ENCODE assay signal across 20 cellular contexts in genomic region chr19:49407482-49408015, GRCh38. TPM values are rescaled to one million over a fixed set of nuclear protein-coding genes. Genes with fewer than 3 reads are reported as not detected.
DNase-seq lines count a peak whose midpoint lies in the region; ATAC-seq and TF ChIP-seq lines count a peak whose summit lies in the region.
"Had no signal": no experiment of that assay in that cellular context is flagged by ENCODE, and none has a peak within 500 bp of the region (broad histone marks: within the 10 kb centered on the region; RNA-seq: fewer than 3 reads in every experiment).

No MANE protein-coding gene starts in this region.

- POLR2A ChIA-PET in HEK293 (lab: Yijun Ruan, JAX), result interaction anchor here (0.9 kb wide), 1 partner anchor 13 kb away, joined by 3 read pairs; no protein-coding TSS in a partner anchor

- peaks cover 62% of the 10 kb centered on the region for H3K4me1 Mint-ChIP-seq in activated T-cell treated with anti-CD3 and anti-CD28 coated beads, Interleukin-2, amount 50 U/mL, for 4 hours (ENCODE audit: low read depth)
- peaks cover 61% of the 10 kb centered on the region for H3K4me1 Mint-ChIP-seq in activated T-cell treated with anti-CD3 and anti-CD28 coated beads, Interleukin-2, amount 50 U/mL, for 24 hours (ENCODE audit: low read depth)
- peaks cover 15% of the 10 kb centered on the region for H3K4me1 Mint-ChIP-seq in glutamatergic neuron (ENCODE audit: low read depth, unreplicated experiment)
- H3K4me1 Mint-ChIP-seq in stimulated activated memory B cell treated with anti-CD40 and anti-IgM and Interleukin-4, amounts not matched to agents 10 μg/mL and 1 μg/mL and 100 μg/mL, for 72 hours, result peaks cover 69% of the 10 kb centered on the region

- peak; percentile 63 to 68 for ATAC-seq in activated T-cell treated with anti-CD3 and anti-CD28 coated beads, Interleukin-2, amount 50 U/mL, for 4 hours
- no peak for ATAC-seq in stimulated activated memory B cell treated with anti-CD40 and anti-IgM and Interleukin-4, amounts not matched to agents 10 μg/mL and 1 μg/mL and 100 μg/mL, for 72 hours
- ATAC-seq: A549 had no signal

- H3K9me3 Mint-ChIP-seq in activated T-cell treated with anti-CD3 and anti-CD28 coated beads, Interleukin-2, amount 50 U/mL, for 4 hours, result no peaks in the 10 kb centered on the region
- no peaks in the 10 kb centered on the region for H3K9me3 Mint-ChIP-seq in activated T-cell treated with anti-CD3 and anti-CD28 coated beads, Interleukin-2, amount 50 U/mL, for 24 hours
- H3K9me3 Mint-ChIP-seq in glutamatergic neuron (ENCODE audit: unreplicated experiment), result no peaks in the 10 kb centered on the region
- peaks cover 4% of the 10 kb centered on the region for H3K9me3 Mint-ChIP-seq in stimulated activated memory B cell treated with anti-CD40 and anti-IgM and Interleukin-4, amounts not matched to agents 10 μg/mL and 1 μg/mL and 100 μg/mL, for 72 hours
- H3K9me3 Mint-ChIP-seq: HFFc6 had no signal

- DNase-seq in activated T-cell treated with anti-CD3 and anti-CD28 coated beads, Interleukin-2, amount 50 U/mL, for 4 hours, result no peak
- DNase-seq in activated T-cell treated with anti-CD3 and anti-CD28 coated beads, Interleukin-2, amount 50 U/mL, for 24 hours, result no peak
- no peak for DNase-seq in glutamatergic neuron
- DNase-seq in NCI-H187 treated with DMSO at 0.1 percent for 48 hours (lab: John Stamatoyannopoulos, UW), result no peak
- no peak for DNase-seq in NCI-H146 treated with DMSO at 0.1 percent for 48 hours (lab: John Stamatoyannopoulos, UW; ENCODE audit: unreplicated experiment)
- DNase-seq in dedifferentiated amniotic fluid mesenchymal stem cell (ENCODE audit: extremely low spot score), result no peak
- DNase-seq: Calu3, DMS53, HFFc6, NCI-H1048, NCI-H1436 treated with DMSO at 0.1 percent for 48 hours, NCI-H345, NCI-H69 had no signal

- CTCF ChIA-PET in HEK293 (lab: Yijun Ruan, JAX), result interaction anchor here (1.0 to 1.6 kb wide), 2 partner anchors 8 to 66 kb away, joined by 3 to 4 read pairs; no protein-coding TSS in a partner anchor

- peaks cover 10% of the 10 kb centered on the region for H3K4me1 ChIP-seq in HEK293 (ENCODE audit: control insufficient read depth, insufficient read depth, low read length)
- H3K4me1 ChIP-seq: A549 had no signal

- no peak overlapping the region for H3K4me3 ChIP-seq in HEK293 (ENCODE audit: low read depth, low read length)
- H3K4me3 ChIP-seq: A549 had no signal

- TF ChIP-seq CTCF in HEK293 (tag by site-specific recombination; IDR thresholded peaks at IDR 0.05) (no peak), glutamatergic neuron (IDR thresholded peaks at IDR 0.05; ENCODE audit: partially characterized antibody, unreplicated experiment) (no peak)

- no peaks in the 10 kb centered on the region for H3K9me3 ChIP-seq in HEK293 (ENCODE audit: control insufficient read depth, insufficient read depth, low read depth, low read length)
- H3K9me3 ChIP-seq: A549 had no signal

- no peaks in the 10 kb centered on the region for H3K27me3 Mint-ChIP-seq in activated T-cell treated with anti-CD3 and anti-CD28 coated beads, Interleukin-2, amount 50 U/mL, for 4 hours (ENCODE audit: low read depth)
- H3K27me3 Mint-ChIP-seq in activated T-cell treated with anti-CD3 and anti-CD28 coated beads, Interleukin-2, amount 50 U/mL, for 24 hours, result no peaks in the 10 kb centered on the region
- peaks cover 12% of the 10 kb centered on the region for H3K27me3 Mint-ChIP-seq in glutamatergic neuron (ENCODE audit: unreplicated experiment)
- H3K27me3 Mint-ChIP-seq in stimulated activated memory B cell treated with anti-CD40 and anti-IgM and Interleukin-4, amounts not matched to agents 10 μg/mL and 1 μg/mL and 100 μg/mL, for 72 hours, result no peaks in the 10 kb centered on the region

- no peak overlapping the region for H3K4me3 Mint-ChIP-seq in activated T-cell treated with anti-CD3 and anti-CD28 coated beads, Interleukin-2, amount 50 U/mL, for 4 hours
- no peak overlapping the region for H3K4me3 Mint-ChIP-seq in activated T-cell treated with anti-CD3 and anti-CD28 coated beads, Interleukin-2, amount 50 U/mL, for 24 hours
- peak overlapping the region; percentile 4 for H3K4me3 Mint-ChIP-seq in glutamatergic neuron (ENCODE audit: unreplicated experiment)
- H3K4me3 Mint-ChIP-seq in stimulated activated memory B cell treated with anti-CD40 and anti-IgM and Interleukin-4, amounts not matched to agents 10 μg/mL and 1 μg/mL and 100 μg/mL, for 72 hours, result no peak overlapping the region
- H3K4me3 Mint-ChIP-seq: HFFc6 had no signal

- H3K27ac Mint-ChIP-seq in activated T-cell treated with anti-CD3 and anti-CD28 coated beads, Interleukin-2, amount 50 U/mL, for 24 hours, result no peak overlapping the region
- no peak overlapping the region for H3K27ac Mint-ChIP-seq in glutamatergic neuron (ENCODE audit: unreplicated experiment)
- H3K27ac Mint-ChIP-seq in stimulated activated memory B cell treated with anti-CD40 and anti-IgM and Interleukin-4, amounts not matched to agents 10 μg/mL and 1 μg/mL and 100 μg/mL, for 72 hours, result peak overlapping the region; percentile 92
- H3K27ac Mint-ChIP-seq: HFFc6 had no signal

- H3K27ac ChIP-seq in HEK293 (ENCODE audit: extremely low read depth, low read depth, low read length), result no peak overlapping the region
- H3K27ac ChIP-seq: A549, KMS-11 had no signal

- no peaks in the 10 kb centered on the region for H3K36me3 ChIP-seq in HEK293 (ENCODE audit: control insufficient read depth in 2 of 2, insufficient read depth in 1 of 2, low read length in 2 of 2)

- H3K36me3 Mint-ChIP-seq in activated T-cell treated with anti-CD3 and anti-CD28 coated beads, Interleukin-2, amount 50 U/mL, for 4 hours (ENCODE audit: insufficient read depth), result no peaks in the 10 kb centered on the region
- no peaks in the 10 kb centered on the region for H3K36me3 Mint-ChIP-seq in activated T-cell treated with anti-CD3 and anti-CD28 coated beads, Interleukin-2, amount 50 U/mL, for 24 hours (ENCODE audit: low read depth)
- no peaks in the 10 kb centered on the region for H3K36me3 Mint-ChIP-seq in glutamatergic neuron (ENCODE audit: unreplicated experiment)
- H3K36me3 Mint-ChIP-seq in stimulated activated memory B cell treated with anti-CD40 and anti-IgM and Interleukin-4, amounts not matched to agents 10 μg/mL and 1 μg/mL and 100 μg/mL, for 72 hours, result no peaks in the 10 kb centered on the region

TF ChIP-seq in HEK293, 187 proteins besides CTCF, POLR2A, EP300 and RAD21:
- 0 out of 2 replicates have a peak, but pooled peaks have one; percentile 23 for TF ChIP-seq PRDM1 (tag by site-specific recombination; IDR thresholded peaks at IDR 0.05)
- TF ChIP-seq, protein P1, sequence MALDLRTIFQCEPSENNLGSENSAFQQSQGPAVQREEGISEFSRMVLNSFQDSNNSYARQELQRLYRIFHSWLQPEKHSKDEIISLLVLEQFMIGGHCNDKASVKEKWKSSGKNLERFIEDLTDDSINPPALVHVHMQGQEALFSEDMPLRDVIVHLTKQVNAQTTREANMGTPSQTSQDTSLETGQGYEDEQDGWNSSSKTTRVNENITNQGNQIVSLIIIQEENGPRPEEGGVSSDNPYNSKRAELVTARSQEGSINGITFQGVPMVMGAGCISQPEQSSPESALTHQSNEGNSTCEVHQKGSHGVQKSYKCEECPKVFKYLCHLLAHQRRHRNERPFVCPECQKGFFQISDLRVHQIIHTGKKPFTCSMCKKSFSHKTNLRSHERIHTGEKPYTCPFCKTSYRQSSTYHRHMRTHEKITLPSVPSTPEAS (tag by site-specific recombination; IDR thresholded peaks at IDR 0.05), result no peak

RNA-seq across cellular contexts. Expression of gene PTH2, which starts 15.7 kb away (rescaled TPM):
- total RNA-seq in activated T-cell treated with anti-CD3 and anti-CD28 coated beads, Interleukin-2, amount 50 U/mL, for 4 hours, result not detected
- total RNA-seq in glutamatergic neuron (ENCODE audit: unreplicated experiment), result 2.5 TPM
- total RNA-seq: Calu3, H1, HFFc6, MCF 10A, RPMI7951 had no signal

RNA-seq across cellular contexts. Expression of gene GFY, which starts 17.6 kb away (rescaled TPM):
- not detected for total RNA-seq in activated T-cell treated with anti-CD3 and anti-CD28 coated beads, Interleukin-2, amount 50 U/mL, for 4 hours
- total RNA-seq in glutamatergic neuron (ENCODE audit: unreplicated experiment), result 0.88 TPM
- total RNA-seq: Calu3, HFFc6, MCF 10A, RPMI7951 had no signal

RNA-seq across cellular contexts. Expression of gene KASH5, which starts 19.5 kb away (rescaled TPM):
- under 1 TPM; 0.24 to 0.48 (median 0.27) TPM for total RNA-seq in activated T-cell treated with anti-CD3 and anti-CD28 coated beads, Interleukin-2, amount 50 U/mL, for 4 hours
- 0.49 TPM for total RNA-seq in glutamatergic neuron (ENCODE audit: unreplicated experiment)
- total RNA-seq: Calu3, HFFc6, MCF 10A, RPMI7951 had no signal

RNA-seq across cellular contexts. Expression of gene SLC17A7, which starts 33.8 kb away (rescaled TPM):
- total RNA-seq in activated T-cell treated with anti-CD3 and anti-CD28 coated beads, Interleukin-2, amount 50 U/mL, for 4 hours, result under 1 TPM in 2 of 3 donors, not detected in 1; 0.08 to 0.13 TPM
- 188 TPM for total RNA-seq in glutamatergic neuron (ENCODE audit: unreplicated experiment)
- total RNA-seq: Calu3, MCF 10A had no signal

RNA-seq across cellular contexts. Expression of gene DKKL1, which starts 43.9 kb away (rescaled TPM):
- total RNA-seq in activated T-cell treated with anti-CD3 and anti-CD28 coated beads, Interleukin-2, amount 50 U/mL, for 4 hours, result not detected
- 2.8 TPM for total RNA-seq in glutamatergic neuron (ENCODE audit: unreplicated experiment)
- total RNA-seq: Calu3, HFFc6, MCF 10A had no signal
